ENCODE assay signal across 13 cellular contexts in the genomic region with DNA sequence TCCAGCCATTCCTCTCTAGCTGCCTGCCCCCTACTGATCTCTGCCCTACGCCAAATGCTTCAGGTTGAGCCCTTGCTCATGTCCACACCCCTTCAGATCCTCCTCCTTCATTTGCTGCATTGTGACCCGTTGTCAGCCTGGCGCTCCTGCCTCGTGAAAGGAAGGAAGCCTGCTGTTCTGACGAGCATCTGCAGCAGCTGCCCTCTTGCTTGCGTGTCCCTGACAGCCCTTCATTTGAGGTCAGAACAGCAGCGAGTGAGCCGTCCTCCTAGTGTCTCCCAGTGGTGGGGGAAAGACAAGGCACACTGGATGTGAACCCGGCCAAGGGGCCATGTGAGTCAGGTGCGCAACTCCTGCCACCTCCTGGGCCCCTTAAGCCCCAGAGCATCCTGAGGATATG. TPM values are rescaled to one million over a fixed set of nuclear protein-coding genes. Genes with fewer than 3 reads are reported as not detected.
DNase-seq lines count a peak whose midpoint lies in the region; ATAC-seq, FAIRE-seq and TF ChIP-seq lines count a peak whose summit lies in the region.
"Had no signal": no experiment of that assay in that cellular context is flagged by ENCODE, and none has a peak within 500 bp of the region (broad histone marks: within the 10 kb centered on the region; RNA-seq: fewer than 3 reads in every experiment).

No MANE protein-coding gene starts in this region.

- no peaks in the 10 kb centered on the region for H3K9me2 ChIP-seq in MM.1S (replicated peaks; ENCODE audit: insufficient read depth, low read length)

- intact Hi-C loops in GM12878 (cut with micrococcal nuclease; ENCODE audit: unreplicated experiment): no loop called here
- intact Hi-C loops in spleen (cut with DNase I; ENCODE audit: low total_unique reads): no loop called here

- H3K27ac ChIP-seq in MM.1S (ENCODE audit: low read length): no peak overlapping the region
- H3K27ac ChIP-seq in GM12878 (ENCODE audit: control insufficient read depth, insufficient read depth): no peak overlapping the region
- no peak overlapping the region for H3K27ac ChIP-seq in spleen
- no peak overlapping the region for H3K27ac ChIP-seq in right atrium auricular region

- SMC1A ChIA-PET in GM12878 (lab: Charles Lee; ENCODE audit: uncharacterized antibody, unreplicated experiment): no interaction called here

- H3K4me3 ChIP-seq in MM.1S (ENCODE audit: low read length): no peak overlapping the region
- H3K4me3 ChIP-seq in GM12878: no peak overlapping the region
- H3K4me3 ChIP-seq in spleen: no peak overlapping the region
- no peak overlapping the region for H3K4me3 ChIP-seq in right atrium auricular region

- TF ChIP-seq RAD21 in GM12878 (IDR thresholded peaks at IDR 0.05; ENCODE audit: insufficient read depth, low read depth, low read length): 0 out of 2 replicates have a peak, but pooled peaks have one; percentile 15

- CTCF ChIA-PET in GM12878 (lab: Yijun Ruan, JAX): no interaction called here

- RAD21 ChIA-PET in GM12878 (lab: Charles Lee; ENCODE audit: unreplicated experiment): no interaction called here

- no peak for TF ChIP-seq EP300 in GM12878 (IDR thresholded peaks at IDR 0.05; ENCODE audit: borderline replicate concordance in 1 of 2, control insufficient read depth in 1 of 2, low read depth in 2 of 2, low read length in 2 of 2)

- BruUV-seq in GM12878 (replicated peaks; lab: Mats Ljungman, UMichigan): no TSS peak

- no peaks in the 10 kb centered on the region for H3K9me3 ChIP-seq in MM.1S (replicated peaks; ENCODE audit: insufficient read depth, low read length)
- H3K9me3 ChIP-seq in GM12878 (replicated peaks; ENCODE audit: control insufficient read depth, insufficient read depth, low read length): no peaks in the 10 kb centered on the region
- H3K9me3 ChIP-seq in spleen: no peaks in the 10 kb centered on the region
- no peaks in the 10 kb centered on the region for H3K9me3 ChIP-seq in right atrium auricular region

- no peaks in the 10 kb centered on the region for H3F3A ChIP-seq in MM.1S (ENCODE audit: insufficient read depth, low read length)

- ATAC-seq in GM12878: peak; percentile 62

- POLR2A ChIA-PET in GM12878 (lab: Charles Lee): no interaction called here

- FAIRE-seq in GM12878 (lab: Jason Lieb, UNC): no peak
- FAIRE-seq: GM18507 had no signal

- in situ Hi-C loops in GM12878 (cut with MboI): no loop called here

- H3K79me2 ChIP-seq in MM.1S (ENCODE audit: low read length): no peaks in the 10 kb centered on the region
- no peaks in the 10 kb centered on the region for H3K79me2 ChIP-seq in GM12878 (ENCODE audit: control insufficient read depth, insufficient read depth, low read length)

- DNase-seq in SHP77 (lab: John Stamatoyannopoulos, UW): peak; percentile 34 to 44
- DNase-seq in SHP77 treated with DMSO at 0.1 percent for 48 hours (lab: John Stamatoyannopoulos, UW): no peak
- no peak for DNase-seq in MM.1S
- no peak for DNase-seq in GM12878 (ENCODE audit: low read depth, low spot score)
- DNase-seq in spleen: peak; percentile 67
- no peak for DNase-seq in stimulated activated CD4-positive, alpha-beta T cell treated with anti-CD3 and anti-CD28 coated beads, Interleukin-2, amount 100 ng/mL, for 24 hours
- DNase-seq in NCI-H1092 treated with DMSO at 0.1 percent for 48 hours (lab: John Stamatoyannopoulos, UW): no peak
- DNase-seq in right atrium auricular region (ENCODE audit: low spot score): no peak
- DNase-seq: activated gamma-delta T cell treated with Interleukin-2 at 50 U/mL for 16 hours; stimulated activated CD4-positive, alpha-beta T cell treated with anti-CD3 and anti-CD28 coated beads, Interleukin-12 subunit alpha, Interleukin-12 subunit beta, amount 100 ng/mL, for 4 hours had no signal

- H2AFZ ChIP-seq in MM.1S (ENCODE audit: low read length): peak overlapping the region; percentile 42; the same call in 1 of the 2 replicates
- H2AFZ ChIP-seq in GM12878 (ENCODE audit: control insufficient read depth, low read depth, low read length): no peak overlapping the region

- WGBS in GM12878 (ENCODE audit: insufficient coverage, insufficient replicate concordance, low lambda C conversion rate, missing lambda C conversion rate): 3% methylated on average over 10 of the region's 10 CpGs
- 7 to 13% (median 10%) methylated on average over 10 of the region's 10 CpGs for WGBS in spleen, 5 donors

- TF ChIP-seq CTCF in MM.1S (IDR thresholded peaks at IDR 0.05; ENCODE audit: low read length) (0 out of 2 replicates have a peak, but pooled peaks have one; percentile 3), GM12878 (IDR thresholded peaks at IDR 0.05 in 2 of 3, conservative IDR thresholded peaks at IDR 0.05 in 1 of 3; ENCODE audit: control insufficient read depth in 2 of 3, extremely low read depth in 1 of 3, insufficient read depth in 1 of 3, low read depth in 3 of 3, low read length in 3 of 3) (peak in 2 of 3 experiments; percentile 10 to 12; a peak in 1 of 6 replicates), spleen (IDR thresholded peaks at IDR 0.05 in 8 of 11, conservative IDR thresholded peaks at IDR 0.05 in 3 of 11) (no peak), right atrium auricular region (IDR thresholded peaks at IDR 0.05) (no peak)

- H3K4me1 ChIP-seq in MM.1S (ENCODE audit: low read length) (no peaks in the 10 kb centered on the region), GM12878 (ENCODE audit: control insufficient read depth, insufficient read depth, low read length) (no peaks in the 10 kb centered on the region), spleen (peaks cover 7 to 24% (median 18%) of the 10 kb centered on the region in 6 donors), right atrium auricular region (peaks cover 0 to 18% of the 10 kb centered on the region in 2 donors)

- TF ChIP-seq POLR2A in GM12878 (IDR thresholded peaks at IDR 0.05; ENCODE audit: low read depth, low read length) (no peak), spleen (IDR thresholded peaks at IDR 0.05) (no peak)

- H3K36me3 ChIP-seq in MM.1S (replicated peaks; ENCODE audit: insufficient read depth, low read length): no peaks in the 10 kb centered on the region
- H3K36me3 ChIP-seq in GM12878 (ENCODE audit: control insufficient read depth in 2 of 2, insufficient read depth in 2 of 2, low read length in 1 of 2): no peaks in the 10 kb centered on the region
- H3K36me3 ChIP-seq in spleen: no peaks in the 10 kb centered on the region
- H3K36me3 ChIP-seq in right atrium auricular region: no peaks in the 10 kb centered on the region

- H3K9ac ChIP-seq in MM.1S (ENCODE audit: low read length) (no peak overlapping the region), GM12878 (ENCODE audit: control insufficient read depth, insufficient read depth, low read length) (no peak overlapping the region)

- H3K27me3 ChIP-seq in MM.1S (replicated peaks; ENCODE audit: insufficient read depth, low read length) (peaks cover 63% of the 10 kb centered on the region), GM12878 (replicated peaks in 1 of 2; ENCODE audit: control insufficient read depth in 2 of 2, insufficient read depth in 2 of 2, low read length in 1 of 2) (peaks cover 15 to 21% of the 10 kb centered on the region in 2 experiments), spleen (replicated peaks in 1 of 7) (peaks cover 0 to 100% (median 78%) of the 10 kb centered on the region in 7 donors), right atrium auricular region (peaks cover 11 to 27% of the 10 kb centered on the region in 2 donors)

- H3K4me2 ChIP-seq in MM.1S (ENCODE audit: low read depth, low read length) (no peak overlapping the region; the same call in 1 of the 2 replicates), GM12878 (ENCODE audit: control insufficient read depth, insufficient read depth) (no peak overlapping the region)

- H4K20me1 ChIP-seq in MM.1S (ENCODE audit: insufficient read depth, low read length) (no peaks in the 10 kb centered on the region), GM12878 (ENCODE audit: control insufficient read depth, insufficient read depth) (no peaks in the 10 kb centered on the region)

RNA-seq across cellular contexts. Expression of a gene that starts 3.0 kb away (rescaled TPM):
- total RNA-seq in GM12878 (2013; cell fraction: nucleolus; rRNA removed): not detected in 2 replicates
- total RNA-seq in GM12878 (2014; rRNA removed) (not detected in 2 replicates), GM12878 (2014; rRNA removed; fragmentation: Illumina TruSeq; extraction: Trizol) (not detected in 2 replicates), GM12878 (2021) (0.08 TPM in 1 of 2 replicates, not detected in the other), spleen (under 1 TPM in 2 of 7 donors, not detected in 5; 0.28 to 0.30 TPM), right atrium auricular region (not detected)
- 0.08 TPM for polyA plus RNA-seq in GM12878 (2011; ENCODE audit: low read depth)
- polyA plus RNA-seq in GM12878 (2011; rRNA removed) (not detected in 2 replicates), GM12878 (2014; fragmentation: Illumina TruSeq; extraction: Trizol) (not detected in 2 replicates), GM12878 (2014; fragmentation: Nextera tagmentation; extraction: Ambion mirVana) (not detected), GM12878 (2014; rRNA removed) (0.04 and 0.08 TPM in 2 replicates), GM12878 (2016; fragmentation: Nextera tagmentation; extraction: Ambion mirVana) (under 1 TPM in 1 of 2 experiments, not detected in 1; 0.12 TPM), spleen (under 1 TPM; 0.10 to 0.24 (median 0.15) TPM)
- not detected in 2 replicates for polyA plus RNA-seq in GM12878 (2011; cell fraction: cytosol; rRNA removed)
- polyA plus RNA-seq in GM12878 (2011; cell fraction: nucleus; rRNA removed): not detected in 2 replicates
- 0.24 and 0.34 TPM in 2 replicates for polyA plus RNA-seq in GM12878 (2012)
- not detected in 2 replicates for polyA minus RNA-seq in GM12878 (2011; rRNA and poly(A)+ RNA removed)
- not detected in 2 replicates for polyA minus RNA-seq in GM12878 (2011; cell fraction: cytosol; rRNA and poly(A)+ RNA removed)
- not detected in 2 replicates for polyA minus RNA-seq in GM12878 (2011; cell fraction: nucleus; rRNA and poly(A)+ RNA removed)
- total RNA-seq: mononuclear cell had no signal
- polyA plus RNA-seq: IgD-negative memory B cell had no signal

RNA-seq across cellular contexts. Expression of a gene that starts 14.5 kb away (rescaled TPM):
- 66.4 and 68.5 TPM in 2 replicates for total RNA-seq in GM12878 (2013; cell fraction: nucleolus; rRNA removed)
- total RNA-seq in GM12878 (2014; rRNA removed) (23.3 and 23.7 TPM in 2 replicates), GM12878 (2014; rRNA removed; fragmentation: Illumina TruSeq; extraction: Trizol) (26.0 and 27.1 TPM in 2 replicates), GM12878 (2021) (49.3 and 53.8 TPM in 2 replicates), spleen (10 to 100 TPM; 48.8 to 79.8 (median 59.0) TPM), right atrium auricular region (10 to 100 TPM; 23.8 to 33.3 TPM)
- polyA plus RNA-seq in GM12878 (2011; ENCODE audit: low read depth): 36.7 TPM
- polyA plus RNA-seq in GM12878 (2011; rRNA removed) (42.4 and 70.2 TPM in 2 replicates), GM12878 (2014; fragmentation: Illumina TruSeq; extraction: Trizol) (65.2 and 81.5 TPM in 2 replicates), GM12878 (2014; fragmentation: Nextera tagmentation; extraction: Ambion mirVana) (1 to 10 TPM in 1 of 2 experiments, under 1 TPM in 1; 0.46 to 1.3 TPM), GM12878 (2014; rRNA removed) (53.5 and 55.8 TPM in 2 replicates), GM12878 (2016; fragmentation: Nextera tagmentation; extraction: Ambion mirVana) (10 to 100 TPM; 30.0 to 31.0 TPM), spleen (10 to 100 TPM; 18.9 to 35.9 (median 28.7) TPM)
- polyA plus RNA-seq in GM12878 (2011; cell fraction: cytosol; rRNA removed): 59.6 and 70.7 TPM in 2 replicates
- polyA plus RNA-seq in GM12878 (2011; cell fraction: nucleus; rRNA removed): 225 TPM in 2 replicates
- polyA plus RNA-seq in GM12878 (2012): 53.9 and 67.8 TPM in 2 replicates
- polyA minus RNA-seq in GM12878 (2011; rRNA and poly(A)+ RNA removed): 70.0 and 71.0 TPM in 2 replicates
- polyA minus RNA-seq in GM12878 (2011; cell fraction: cytosol; rRNA and poly(A)+ RNA removed): 23.4 and 31.5 TPM in 2 replicates
- 63.2 and 96.0 TPM in 2 replicates for polyA minus RNA-seq in GM12878 (2011; cell fraction: nucleus; rRNA and poly(A)+ RNA removed)

RNA-seq across cellular contexts. Expression of a gene that starts 20.2 kb away (rescaled TPM):
- total RNA-seq in GM12878 (2013; cell fraction: nucleolus; rRNA removed): 19.2 and 28.2 TPM in 2 replicates
- total RNA-seq in GM12878 (2014; rRNA removed): 53.6 and 56.3 TPM in 2 replicates
- total RNA-seq in GM12878 (2014; rRNA removed; fragmentation: Illumina TruSeq; extraction: Trizol): 26.8 and 28.8 TPM in 2 replicates
- 42.1 and 48.4 TPM in 2 replicates for total RNA-seq in GM12878 (2021)
- polyA plus RNA-seq in GM12878 (2011; ENCODE audit: low read depth): 21.7 TPM
- 43.5 and 70.9 TPM in 2 replicates for polyA plus RNA-seq in GM12878 (2011; rRNA removed)
- polyA plus RNA-seq in GM12878 (2011; cell fraction: cytosol; rRNA removed): 76.3 and 82.0 TPM in 2 replicates
- 101 and 137 TPM in 2 replicates for polyA plus RNA-seq in GM12878 (2011; cell fraction: nucleus; rRNA removed)
- polyA plus RNA-seq in GM12878 (2012): 31.2 and 38.5 TPM in 2 replicates
- polyA plus RNA-seq in GM12878 (2014; fragmentation: Illumina TruSeq; extraction: Trizol): 43.5 and 45.0 TPM in 2 replicates
- polyA plus RNA-seq in GM12878 (2014; fragmentation: Nextera tagmentation; extraction: Ambion mirVana): 10 to 100 TPM; 25.7 to 26.1 TPM
- 55.3 and 61.7 TPM in 2 replicates for polyA plus RNA-seq in GM12878 (2014; rRNA removed)
- polyA plus RNA-seq in GM12878 (2016; fragmentation: Nextera tagmentation; extraction: Ambion mirVana): 10 to 100 TPM; 67.9 to 74.0 TPM
- polyA minus RNA-seq in GM12878 (2011; rRNA and poly(A)+ RNA removed): 30.3 and 47.1 TPM in 2 replicates
- polyA minus RNA-seq in GM12878 (2011; cell fraction: cytosol; rRNA and poly(A)+ RNA removed): 9.5 and 9.9 TPM in 2 replicates
- polyA minus RNA-seq in GM12878 (2011; cell fraction: nucleus; rRNA and poly(A)+ RNA removed): 9.6 and 16.2 TPM in 2 replicates
- 10 to 100 TPM; 40.5 to 61.9 (median 49.9) TPM for total RNA-seq in spleen
- 10 to 100 TPM; 29.6 to 50.6 (median 33.7) TPM for polyA plus RNA-seq in spleen
- total RNA-seq in right atrium auricular region: 10 to 100 TPM; 72.7 to 73.6 TPM

RNA-seq across cellular contexts. Expression of a gene that starts 40.7 kb away (rescaled TPM):
- 68.2 and 72.6 TPM in 2 replicates for total RNA-seq in GM12878 (2013; cell fraction: nucleolus; rRNA removed)
- total RNA-seq in GM12878 (2014; rRNA removed) (21.7 and 23.7 TPM in 2 replicates), GM12878 (2014; rRNA removed; fragmentation: Illumina TruSeq; extraction: Trizol) (20.9 and 21.8 TPM in 2 replicates), GM12878 (2021) (20.1 and 21.6 TPM in 2 replicates), spleen (10 to 100 TPM; 34.5 to 68.8 (median 49.9) TPM), right atrium auricular region (10 to 100 TPM; 21.8 to 22.6 TPM)
- polyA plus RNA-seq in GM12878 (2011; ENCODE audit: low read depth): 33.3 TPM
- polyA plus RNA-seq in GM12878 (2011; rRNA removed) (53.9 and 63.8 TPM in 2 replicates), GM12878 (2014; fragmentation: Illumina TruSeq; extraction: Trizol) (33.8 and 39.5 TPM in 2 replicates), GM12878 (2014; fragmentation: Nextera tagmentation; extraction: Ambion mirVana) (1 to 10 TPM; 7.2 to 8.9 TPM), GM12878 (2014; rRNA removed) (22.6 and 24.2 TPM in 2 replicates), GM12878 (2016; fragmentation: Nextera tagmentation; extraction: Ambion mirVana) (10 to 100 TPM; 18.4 to 22.5 TPM), spleen (10 to 100 TPM; 33.0 to 56.7 (median 50.3) TPM)
- 34.7 and 41.0 TPM in 2 replicates for polyA plus RNA-seq in GM12878 (2011; cell fraction: cytosol; rRNA removed)
- 128 and 163 TPM in 2 replicates for polyA plus RNA-seq in GM12878 (2011; cell fraction: nucleus; rRNA removed)
- 36.0 and 39.8 TPM in 2 replicates for polyA plus RNA-seq in GM12878 (2012)
- polyA minus RNA-seq in GM12878 (2011; rRNA and poly(A)+ RNA removed): 12.8 and 18.6 TPM in 2 replicates
- 4.9 and 6.7 TPM in 2 replicates for polyA minus RNA-seq in GM12878 (2011; cell fraction: cytosol; rRNA and poly(A)+ RNA removed)
- 8.5 and 11.8 TPM in 2 replicates for polyA minus RNA-seq in GM12878 (2011; cell fraction: nucleus; rRNA and poly(A)+ RNA removed)

RNA-seq across cellular contexts. Expression of a gene that starts 49.3 kb away (rescaled TPM):
- 48.0 and 57.5 TPM in 2 replicates for total RNA-seq in GM12878 (2013; cell fraction: nucleolus; rRNA removed)
- total RNA-seq in GM12878 (2014; rRNA removed) (131 and 139 TPM in 2 replicates), GM12878 (2014; rRNA removed; fragmentation: Illumina TruSeq; extraction: Trizol) (59.2 and 63.4 TPM in 2 replicates), GM12878 (2021) (125 and 129 TPM in 2 replicates), spleen (100 to 1,000 TPM in 5 of 7 donors, 10 to 100 TPM in 2; 85.4 to 123 (median 104) TPM), right atrium auricular region (100 to 1,000 TPM; 121 to 138 TPM)
- polyA plus RNA-seq in GM12878 (2011; ENCODE audit: low read depth): 86.0 TPM
- polyA plus RNA-seq in GM12878 (2011; rRNA removed) (122 and 172 TPM in 2 replicates), GM12878 (2014; fragmentation: Illumina TruSeq; extraction: Trizol) (91.6 and 111 TPM in 2 replicates), GM12878 (2014; fragmentation: Nextera tagmentation; extraction: Ambion mirVana) (10 to 100 TPM; 13.5 to 21.5 TPM), GM12878 (2014; rRNA removed) (170 and 181 TPM in 2 replicates), GM12878 (2016; fragmentation: Nextera tagmentation; extraction: Ambion mirVana) (100 to 1,000 TPM; 222 TPM), spleen (100 to 1,000 TPM in 2 of 3 donors, 10 to 100 TPM in 1; 78.0 to 116 (median 101) TPM)
- 211 and 234 TPM in 2 replicates for polyA plus RNA-seq in GM12878 (2011; cell fraction: cytosol; rRNA removed)
- 158 and 178 TPM in 2 replicates for polyA plus RNA-seq in GM12878 (2011; cell fraction: nucleus; rRNA removed)
- 111 and 119 TPM in 2 replicates for polyA plus RNA-seq in GM12878 (2012)
- polyA minus RNA-seq in GM12878 (2011; rRNA and poly(A)+ RNA removed): 138 and 158 TPM in 2 replicates
- polyA minus RNA-seq in GM12878 (2011; cell fraction: cytosol; rRNA and poly(A)+ RNA removed): 37.3 and 37.4 TPM in 2 replicates
- 71.1 and 81.7 TPM in 2 replicates for polyA minus RNA-seq in GM12878 (2011; cell fraction: nucleus; rRNA and poly(A)+ RNA removed)

Comparison
In these comparisons a context has a peak if more than half of its experiments do, and no peak if none do; other contexts are left out.
1. DNase-seq: peak in SHP77 (2 of 2) and spleen (single experiment); none in SHP77 treated with DMSO at 0.1 percent for 48 hours (single experiment), MM.1S (single experiment), GM12878 (single experiment), stimulated activated CD4-positive, alpha-beta T cell treated with anti-CD3 and anti-CD28 coated beads, Interleukin-2, amount 100 ng/mL, for 24 hours (0 of 2), NCI-H1092 treated with DMSO at 0.1 percent for 48 hours (single experiment) and right atrium auricular region (single experiment).
2. CTCF ChIP-seq: peak in MM.1S (single experiment) and GM12878 (2 of 3); none in spleen (0 of 11) and right atrium auricular region (0 of 2).